Comparison of ENCODE assay signal across 14 cellular contexts in the genomic region with DNA sequence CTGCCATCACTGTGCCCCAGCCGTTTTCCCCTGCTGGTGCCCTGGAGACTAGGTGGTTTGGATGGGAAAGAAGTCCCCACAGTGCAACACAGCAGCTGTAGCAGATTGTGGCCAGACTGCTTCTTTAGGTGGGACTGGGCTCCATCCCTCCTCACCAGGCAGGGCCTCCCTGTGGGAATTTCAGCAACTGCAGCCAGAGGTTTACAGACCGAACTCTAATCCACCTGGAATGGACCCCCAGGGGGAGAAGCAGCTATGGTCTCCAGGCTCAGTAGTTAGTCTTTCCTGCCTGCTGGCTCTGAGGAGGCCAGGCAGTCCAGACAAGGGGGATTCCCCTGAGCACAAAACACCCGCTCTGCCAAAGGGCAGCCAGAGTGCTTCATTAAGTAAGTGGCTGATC.
DNase-seq lines count a peak whose midpoint lies in the region; ATAC-seq and TF ChIP-seq lines count a peak whose summit lies in the region.
"Had no signal": no experiment of that assay in that cellular context is flagged by ENCODE, and none has a peak within 500 bp of the region (broad histone marks: within the 10 kb centered on the region; RNA-seq: fewer than 3 reads in every experiment).

No MANE protein-coding gene starts in this region.

- no peak overlapping the region for H2BK120ac ChIP-seq in neuronal stem cell (ENCODE audit: low read depth, low read length)

- no peak; the same call in 2 of the 3 replicates for ATAC-seq in GM23338
- ATAC-seq: CD8-positive, alpha-beta T cell; HepG2 had no signal

- TF ChIP-seq CTCF in GM23338 (conservative IDR thresholded peaks at IDR 0.05; ENCODE audit: low read depth in 2 of 2) (no peak), nephron progenitor cell (IDR thresholded peaks at IDR 0.05) (no peak)

- H3K9me3 Mint-ChIP-seq in GM23338, result peaks cover 23% of the 10 kb centered on the region
- peaks cover 38% of the 10 kb centered on the region for H3K9me3 Mint-ChIP-seq in nephron progenitor cell

- H2BK15ac ChIP-seq in neuronal stem cell (ENCODE audit: low read length), result no peak overlapping the region

- peak overlapping the region; percentile 23 for H2AK5ac ChIP-seq in neuronal stem cell (ENCODE audit: low read depth, low read length)

- H3K4me2 ChIP-seq in GM23338 (no peak overlapping the region), neuronal stem cell (ENCODE audit: insufficient read depth, low read length, poor library complexity, severe bottlenecking) (no peak overlapping the region)

- H4K8ac ChIP-seq in neuronal stem cell (ENCODE audit: low read depth, low read length), result no peak overlapping the region

- H3K23ac ChIP-seq in neuronal stem cell (ENCODE audit: low read depth, low read length, poor library complexity), result no peak overlapping the region

- H2AFZ ChIP-seq in GM23338, result no peak overlapping the region
- no peak overlapping the region for H2AFZ ChIP-seq in neuronal stem cell (ENCODE audit: low read length)

- H4K91ac ChIP-seq in neuronal stem cell (ENCODE audit: low read depth, low read length, poor library complexity), result no peak overlapping the region

- H3K4ac ChIP-seq in neuronal stem cell (ENCODE audit: low read length), result no peak overlapping the region

- H3K27ac ChIP-seq in GM23338 (ENCODE audit: low read depth) (no peak overlapping the region), neuronal stem cell (replicated peaks; ENCODE audit: low read length) (no peak overlapping the region)

- H3K27me3 Mint-ChIP-seq in GM23338 (ENCODE audit: insufficient read depth, low read depth, poor library complexity) (peaks cover 5% of the 10 kb centered on the region), nephron progenitor cell (ENCODE audit: low read depth, poor library complexity) (peaks cover 7% of the 10 kb centered on the region)

- H2BK12ac ChIP-seq in neuronal stem cell (ENCODE audit: low read length), result no peak overlapping the region

- H3K4me3 Mint-ChIP-seq in GM23338 (no peak overlapping the region), nephron progenitor cell (no peak overlapping the region)
- H3K4me3 Mint-ChIP-seq: CD14-positive monocyte; CD8-positive, alpha-beta T cell had no signal

- no peaks in the 10 kb centered on the region; the same call in 1 of the 2 replicates for H3K9me2 ChIP-seq in GM23338 (ENCODE audit: insufficient read depth)

- no peaks in the 10 kb centered on the region for H3K4me1 Mint-ChIP-seq in GM23338
- H3K4me1 Mint-ChIP-seq in nephron progenitor cell, result no peaks in the 10 kb centered on the region
- H3K4me1 Mint-ChIP-seq: CD14-positive monocyte had no signal

- H3K14ac ChIP-seq in neuronal stem cell (ENCODE audit: low read length), result no peak overlapping the region

- DNase-seq in GM23338 (ENCODE audit: low spot score), result peak; percentile 4
- DNase-seq in ecto neural progenitor cell (ENCODE audit: low spot score), result peak; percentile 43
- DNase-seq in iPS-NIHi7 (ENCODE audit: extremely low spot score), result peak; percentile 22
- no peak for DNase-seq in neuronal stem cell (ENCODE audit: low spot score)
- DNase-seq in NCI-H2196 treated with DMSO at 0.1 percent for 48 hours (lab: John Stamatoyannopoulos, UW; ENCODE audit: unreplicated experiment), result no peak
- DNase-seq in nephron progenitor cell, result no peak
- no peak for DNase-seq in cerebellum (ENCODE audit: low spot score)
- DNase-seq: CD8-positive, alpha-beta T cell; COR-L47; DMS153; DMS79 treated with DMSO at 0.1 percent for 48 hours; GF-D8 had no signal

- no peak overlapping the region for H2BK5ac ChIP-seq in neuronal stem cell (ENCODE audit: low read length)

- no peaks in the 10 kb centered on the region for H3K79me2 ChIP-seq in GM23338 (replicated peaks; ENCODE audit: insufficient read depth)

- no peaks in the 10 kb centered on the region for H3K79me1 ChIP-seq in neuronal stem cell (ENCODE audit: low read depth, low read length)

- H4K20me1 ChIP-seq in GM23338 (replicated peaks; ENCODE audit: insufficient read depth), result no peaks in the 10 kb centered on the region

- H3K18ac ChIP-seq in neuronal stem cell (ENCODE audit: low read length), result peak overlapping the region; percentile 44

- no peaks in the 10 kb centered on the region for H3F3A ChIP-seq in GM23338 (replicated peaks; ENCODE audit: low read depth)

- H3K4me1 ChIP-seq in GM23338 (ENCODE audit: insufficient read depth), result no peaks in the 10 kb centered on the region
- H3K4me1 ChIP-seq in neuronal stem cell (ENCODE audit: control insufficient read depth in 2 of 2, insufficient read depth in 1 of 2, low read depth in 1 of 2, low read length in 2 of 2), result no peaks in the 10 kb centered on the region

- H3K9ac ChIP-seq in neuronal stem cell (ENCODE audit: low read depth, low read length, poor library complexity), result no peak overlapping the region

- no peaks in the 10 kb centered on the region; the same call in 1 of the 2 replicates for H3K36me3 ChIP-seq in GM23338 (ENCODE audit: insufficient read depth)
- no peaks in the 10 kb centered on the region for H3K36me3 ChIP-seq in neuronal stem cell (replicated peaks in 1 of 2; ENCODE audit: control insufficient read depth in 2 of 2, insufficient read depth in 2 of 2, low read length in 2 of 2)

- H3K27ac Mint-ChIP-seq in GM23338 (no peak overlapping the region), nephron progenitor cell (no peak overlapping the region)
- H3K27ac Mint-ChIP-seq: CD14-positive monocyte; CD8-positive, alpha-beta T cell had no signal

- no CpG with 5 or more reads among the region's 3 CpGs for WGBS in neuronal stem cell (ENCODE audit: extremely low coverage in 2 of 2, insufficient read length in 2 of 2, insufficient replicate concordance in 1 of 2), 2 donors

- H3K27me3 ChIP-seq in GM23338 (ENCODE audit: insufficient read depth) (no peaks in the 10 kb centered on the region), neuronal stem cell (ENCODE audit: control insufficient read depth in 3 of 3, insufficient read depth in 3 of 3, low read depth in 1 of 3, low read length in 3 of 3) (no peaks in the 10 kb centered on the region)

- H3K36me3 Mint-ChIP-seq in GM23338 (ENCODE audit: low read depth) (peaks cover 7% of the 10 kb centered on the region; the same call in 2 of the 3 replicates), nephron progenitor cell (ENCODE audit: low read depth) (peaks cover 11% of the 10 kb centered on the region)
- H3K36me3 Mint-ChIP-seq: CD14-positive monocyte; CD8-positive, alpha-beta T cell had no signal

- H3K4me3 ChIP-seq in GM23338, result no peak overlapping the region
- H3K4me3 ChIP-seq in neuronal stem cell (ENCODE audit: low read length in 2 of 2), result no peak overlapping the region

- H3K9me3 ChIP-seq in neuronal stem cell (replicated peaks in 1 of 2; ENCODE audit: control insufficient read depth in 2 of 2, insufficient read depth in 1 of 2, low read depth in 1 of 2, low read length in 2 of 2), result peaks cover 0 to 4% of the 10 kb centered on the region in 2 donors

TF ChIP-seq in GM23338, 12 proteins besides CTCF, POLR2A, EP300 and RAD21:
- no peak for TF ChIP-seq STAT1 (IDR thresholded peaks at IDR 0.05; ENCODE audit: unreplicated experiment)
TF ChIP-seq in GM23338: peak in this region for 0.

Comparison
In these comparisons a context has a peak if more than half of its experiments do, and no peak if none do; other contexts are left out.
1. DNase-seq: peak in GM23338 (single experiment), ecto neural progenitor cell (single experiment) and iPS-NIHi7 (single experiment); none in neuronal stem cell (single experiment), NCI-H2196 treated with DMSO at 0.1 percent for 48 hours (single experiment), nephron progenitor cell (single experiment) and cerebellum (single experiment).